8 cellular contexts compared by ENCODE assay signal in genomic region chr15:52496776-52497470, GRCh38.
A peak's percentile ranks its signal among the peaks of the same experiment; 100 is the strongest.
DNase-seq lines count a peak whose midpoint lies in the region; ATAC-seq and TF ChIP-seq lines count a peak whose summit lies in the region.

No MANE protein-coding gene starts in this region.

- no peaks in the 10 kb centered on the region for H3K9me3 Mint-ChIP-seq in stimulated activated naive B cell treated with anti-CD40 and anti-IgM and Interleukin-4, amounts not matched to agents 10 μg/mL and 1 μg/mL and 100 μg/mL, for 72 hours

- peak; percentile 29 for DNase-seq in activated CD8-positive, alpha-beta memory T cell treated with anti-CD3 and anti-CD28 coated beads, Interleukin-2, amount 50 U/mL, for 24 hours (ENCODE audit: extremely low read depth)
- DNase-seq in activated CD8-positive, alpha-beta memory T cell treated with anti-CD3 and anti-CD28 coated beads for 24 hours, result no peak
- DNase-seq in SW 1271 (lab: John Stamatoyannopoulos, UW) (peak; percentile 9 to 59), fibroblast of pulmonary artery (ENCODE audit: low read depth) (peak; percentile 26), head of caudate nucleus (no peak)
- no peak for DNase-seq in stimulated activated naive B cell treated with anti-CD40 and anti-IgM and Interleukin-4, amounts not matched to agents 10 μg/mL and 1 μg/mL and 100 μg/mL, for 72 hours

- TF ChIP-seq CTCF in fibroblast of pulmonary artery (IDR thresholded peaks at IDR 0.05; ENCODE audit: low read length, missing control alignments), result no peak

- peaks cover 12 to 20% of the 10 kb centered on the region in 2 donors for H3K4me1 Mint-ChIP-seq in stimulated activated naive B cell treated with anti-CD40 and anti-IgM and Interleukin-4, amounts not matched to agents 10 μg/mL and 1 μg/mL and 100 μg/mL, for 72 hours

- no peak overlapping the region for H3K27ac Mint-ChIP-seq in stimulated activated naive B cell treated with anti-CD40 and anti-IgM and Interleukin-4, amounts not matched to agents 10 μg/mL and 1 μg/mL and 100 μg/mL, for 72 hours

- no peak overlapping the region for H3K4me3 Mint-ChIP-seq in stimulated activated naive B cell treated with anti-CD40 and anti-IgM and Interleukin-4, amounts not matched to agents 10 μg/mL and 1 μg/mL and 100 μg/mL, for 72 hours

- intact Hi-C loops in head of caudate nucleus (cut with DNase I), result no loop called here

- ATAC-seq in stimulated activated naive B cell treated with anti-CD40 and anti-IgM and Interleukin-4, amounts not matched to agents 10 μg/mL and 1 μg/mL and 100 μg/mL, for 72 hours (replicated peaks), result peak; percentile 59 to 74
- ATAC-seq in GM19023 (IDR thresholded peaks at IDR 0.05; ENCODE audit: unreplicated experiment) (no peak), GM18909 (IDR thresholded peaks at IDR 0.05; ENCODE audit: poor library complexity, unreplicated experiment) (no peak)

- no peaks in the 10 kb centered on the region for H3K27me3 Mint-ChIP-seq in stimulated activated naive B cell treated with anti-CD40 and anti-IgM and Interleukin-4, amounts not matched to agents 10 μg/mL and 1 μg/mL and 100 μg/mL, for 72 hours

- no peaks in the 10 kb centered on the region for H3K36me3 Mint-ChIP-seq in stimulated activated naive B cell treated with anti-CD40 and anti-IgM and Interleukin-4, amounts not matched to agents 10 μg/mL and 1 μg/mL and 100 μg/mL, for 72 hours

- no peak overlapping the region for H3K4me3 ChIP-seq in fibroblast of pulmonary artery (replicated peaks; ENCODE audit: low read depth, low read length)

Comparison
In these comparisons a context has a peak if more than half of its experiments do, and no peak if none do; other contexts are left out.
1. DNase-seq: peak in activated CD8-positive, alpha-beta memory T cell treated with anti-CD3 and anti-CD28 coated beads, Interleukin-2, amount 50 U/mL, for 24 hours (single experiment), SW 1271 (2 of 2) and fibroblast of pulmonary artery (single experiment); none in activated CD8-positive, alpha-beta memory T cell treated with anti-CD3 and anti-CD28 coated beads for 24 hours (single experiment), stimulated activated naive B cell treated with anti-CD40 and anti-IgM and Interleukin-4, amounts not matched to agents 10 μg/mL and 1 μg/mL and 100 μg/mL, for 72 hours (single experiment) and head of caudate nucleus (0 of 42).
2. ATAC-seq: peak in stimulated activated naive B cell treated with anti-CD40 and anti-IgM and Interleukin-4, amounts not matched to agents 10 μg/mL and 1 μg/mL and 100 μg/mL, for 72 hours (2 of 2); none in GM19023 (single experiment) and GM18909 (single experiment).